Comparison of ENCODE assay signal across 8 cellular contexts in genomic region chr7:130959743-130960207, GRCh38.
DNase-seq lines count a peak whose midpoint lies in the region; ATAC-seq and TF ChIP-seq lines count a peak whose summit lies in the region.

No MANE protein-coding gene starts in this region.

- H3K4me1 Mint-ChIP-seq in natural killer cell = peaks cover 71 to 80% of the 10 kb centered on the region in 2 donors

- peak overlapping the region; percentile 83 for H3K4me3 Mint-ChIP-seq in natural killer cell

- TF ChIP-seq CTCF in astrocyte of the spinal cord (IDR thresholded peaks at IDR 0.05; ENCODE audit: low read depth, low read length) = peak; percentile 61
- no peak for TF ChIP-seq CTCF in natural killer cell (IDR thresholded peaks at IDR 0.05)

- H3K4me3 ChIP-seq in astrocyte of the spinal cord (ENCODE audit: low read depth, low read length) = peak overlapping the region; percentile 46

- no peaks in the 10 kb centered on the region for H3K9me3 Mint-ChIP-seq in natural killer cell

- in situ Hi-C loops in astrocyte of the spinal cord (cut with HindIII; ENCODE audit: low sequenced_read_pairs) = no loop called here

- H3K27ac Mint-ChIP-seq in natural killer cell = peak overlapping the region; percentile 84 to 85

- H3K36me3 Mint-ChIP-seq in natural killer cell = no peaks in the 10 kb centered on the region

- H3K27me3 Mint-ChIP-seq in natural killer cell (ENCODE audit: low read depth in 2 of 2) = no peaks in the 10 kb centered on the region

- peak; percentile 58 for DNase-seq in activated naive CD4-positive, alpha-beta T cell treated with Interleukin-2 at 50 U/mL for 16 hours
- DNase-seq in activated naive CD4-positive, alpha-beta T cell (lab: John Stamatoyannopoulos, UW) = no peak
- DNase-seq in NCI-H460 (ENCODE audit: extremely low read depth, low read depth) (peak; percentile 90), astrocyte of the spinal cord (ENCODE audit: low read depth, low spot score) (peak; percentile 88), natural killer cell (no peak), NCI-H446 (lab: John Stamatoyannopoulos, UW) (no peak), sciatic nerve (ENCODE audit: low spot score) (no peak)

- ATAC-seq in natural killer cell (no peak), GM21576 (IDR thresholded peaks at IDR 0.05; ENCODE audit: unreplicated experiment) (no peak), sciatic nerve (no peak)

- intact Hi-C loops in natural killer cell (cut with micrococcal nuclease) (loop anchor here (1.0 to 5.0 kb wide), 3 partner anchors 17 to 48 kb away; no protein-coding TSS in a partner anchor), sciatic nerve (cut with DNase I) (no loop called here)

Comparison
In these comparisons a context has a peak if more than half of its experiments do, and no peak if none do; other contexts are left out.
1. DNase-seq: peak in activated naive CD4-positive, alpha-beta T cell treated with Interleukin-2 at 50 U/mL for 16 hours (single experiment), NCI-H460 (single experiment) and astrocyte of the spinal cord (single experiment); none in activated naive CD4-positive, alpha-beta T cell (0 of 4), natural killer cell (single experiment), NCI-H446 (0 of 2) and sciatic nerve (single experiment).